Comparison of ENCODE assay signal across 2 cellular contexts in the genomic region with DNA sequence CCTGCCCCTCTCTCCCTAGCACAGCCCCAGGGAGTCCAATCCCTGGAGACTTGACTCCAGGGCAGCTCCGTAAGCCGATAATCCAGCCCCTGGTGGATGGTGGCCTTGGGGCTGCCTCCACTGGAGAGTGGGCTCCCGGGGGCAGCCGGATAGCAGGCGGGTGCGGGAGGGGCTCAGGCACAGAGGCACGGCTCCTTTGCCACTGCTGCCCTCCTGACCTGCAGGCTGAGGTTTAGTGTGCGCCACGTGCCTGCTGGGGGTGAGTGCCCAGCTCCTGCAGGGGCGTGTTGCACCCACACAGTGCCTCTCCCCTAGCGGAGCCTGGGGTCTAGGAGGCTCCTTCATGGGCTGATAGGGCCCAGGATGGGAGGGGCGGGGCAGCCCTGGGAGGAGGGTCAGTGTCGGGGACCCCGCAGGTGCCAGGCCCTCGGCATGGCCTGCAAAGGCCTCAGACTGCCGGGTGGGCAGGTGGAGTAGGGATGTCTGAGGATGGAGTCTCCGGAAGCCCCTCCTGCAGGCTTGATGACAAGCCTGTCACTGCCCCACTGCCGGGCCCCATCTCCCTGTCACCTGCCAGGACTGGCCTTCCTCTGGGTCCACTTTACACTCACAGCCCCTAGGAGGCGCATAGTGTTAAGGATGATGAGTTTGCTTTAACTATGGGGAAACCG.
TF ChIP-seq lines count a peak whose summit lies in the region.

No MANE protein-coding gene starts in this region.

TF ChIP-seq in K562, 482 proteins besides CTCF, POLR2A, EP300 and RAD21:
- no peak for TF ChIP-seq PATZ1 (CRISPR knock-in tag; IDR thresholded peaks at IDR 0.05; ENCODE audit: borderline replicate concordance)
- TF ChIP-seq CTCFL (IDR thresholded peaks at IDR 0.05; ENCODE audit: borderline replicate concordance, insufficient read depth, low read depth, low read length, poor library complexity, severe bottlenecking), result peak; percentile 67
- 0 out of 2 replicates have a peak, but pooled peaks have one; percentile 14 for TF ChIP-seq PKNOX1 (IDR thresholded peaks at IDR 0.05)
- TF ChIP-seq CBFA2T3 (IDR thresholded peaks at IDR 0.05), result no peak

TF ChIP-seq in SK-N-SH, 30 proteins besides CTCF, POLR2A, EP300 and RAD21:
- TF ChIP-seq, protein P1, sequence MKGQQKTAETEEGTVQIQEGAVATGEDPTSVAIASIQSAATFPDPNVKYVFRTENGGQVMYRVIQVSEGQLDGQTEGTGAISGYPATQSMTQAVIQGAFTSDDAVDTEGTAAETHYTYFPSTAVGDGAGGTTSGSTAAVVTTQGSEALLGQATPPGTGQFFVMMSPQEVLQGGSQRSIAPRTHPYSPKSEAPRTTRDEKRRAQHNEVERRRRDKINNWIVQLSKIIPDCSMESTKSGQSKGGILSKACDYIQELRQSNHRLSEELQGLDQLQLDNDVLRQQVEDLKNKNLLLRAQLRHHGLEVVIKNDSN (IDR thresholded peaks at IDR 0.05; ENCODE audit: borderline replicate concordance, low read depth), result no peak
- TF ChIP-seq TCF12 (IDR thresholded peaks at IDR 0.05), result no peak
- no peak for TF ChIP-seq CHD2 (IDR thresholded peaks at IDR 0.05; ENCODE audit: low read length, partially characterized antibody)
- TF ChIP-seq RFX5 (IDR thresholded peaks at IDR 0.05; ENCODE audit: low read length), result no peak
- no peak for TF ChIP-seq NRF1 (IDR thresholded peaks at IDR 0.05; ENCODE audit: low read depth, low read length)
- TF ChIP-seq JUND (IDR thresholded peaks at IDR 0.05), result no peak
- no peak for TF ChIP-seq NFIC (IDR thresholded peaks at IDR 0.05; ENCODE audit: borderline replicate concordance)
- TF ChIP-seq TAF1 (IDR thresholded peaks at IDR 0.05; ENCODE audit: borderline replicate concordance, low read depth, low read length), result no peak
- no peak for TF ChIP-seq RCOR1 (IDR thresholded peaks at IDR 0.05; ENCODE audit: low read length)
- no peak for TF ChIP-seq MXI1 (IDR thresholded peaks at IDR 0.05; ENCODE audit: low read depth, low read length)
- TF ChIP-seq, protein P2, sequence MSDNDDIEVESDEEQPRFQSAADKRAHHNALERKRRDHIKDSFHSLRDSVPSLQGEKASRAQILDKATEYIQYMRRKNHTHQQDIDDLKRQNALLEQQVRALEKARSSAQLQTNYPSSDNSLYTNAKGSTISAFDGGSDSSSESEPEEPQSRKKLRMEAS (IDR thresholded peaks at IDR 0.05; ENCODE audit: low read depth), result no peak
- no peak for TF ChIP-seq GABPA (IDR thresholded peaks at IDR 0.05; ENCODE audit: low read depth)
- TF ChIP-seq ELF1 (IDR thresholded peaks at IDR 0.05), result no peak
- TF ChIP-seq SMC3 (IDR thresholded peaks at IDR 0.05; ENCODE audit: low read depth, low read length), result no peak
- no peak for TF ChIP-seq MEF2A (IDR thresholded peaks at IDR 0.05; ENCODE audit: borderline replicate concordance, low read depth)
- no peak for TF ChIP-seq POLR2AphosphoS5 (IDR thresholded peaks at IDR 0.05; ENCODE audit: low read depth, low read length)
